1 cellular context compared by ENCODE assay signal in genomic region chr9:137407590-137408300, GRCh38.
TF ChIP-seq lines count a peak whose summit lies in the region.

No MANE protein-coding gene starts in this region.

TF ChIP-seq in H1, 55 proteins besides CTCF, POLR2A, EP300 and RAD21:
- TF ChIP-seq ASH2L (IDR thresholded peaks at IDR 0.05; ENCODE audit: low read length) (no peak), CHD2 (IDR thresholded peaks at IDR 0.05; ENCODE audit: low read length) (no peak), TBP (IDR thresholded peaks at IDR 0.05; ENCODE audit: low read depth, low read length) (no peak), CREB1 (IDR thresholded peaks at IDR 0.05) (no peak), SIN3A (conservative IDR thresholded peaks at IDR 0.05 in 1 of 2, IDR thresholded peaks at IDR 0.05 in 1 of 2; ENCODE audit: low read depth in 1 of 2, low read length in 2 of 2) (no peak), HDAC2 (IDR thresholded peaks at IDR 0.05; ENCODE audit: borderline replicate concordance in 1 of 2, low read depth in 2 of 2, low read length in 2 of 2) (no peak), CBX8 (IDR thresholded peaks at IDR 0.05; ENCODE audit: borderline replicate concordance, low read depth, low read length) (no peak), BCL11A (IDR thresholded peaks at IDR 0.05; ENCODE audit: low read depth in 2 of 2, low read length in 2 of 2) (no peak), RNF2 (IDR thresholded peaks at IDR 0.05; ENCODE audit: borderline replicate concordance, low read depth, low read length, missing control alignments, poor library complexity, severe bottlenecking) (no peak), GTF2F1 (IDR thresholded peaks at IDR 0.05; ENCODE audit: borderline replicate concordance, low read depth, low read length) (no peak)
- TF ChIP-seq, protein P1, sequence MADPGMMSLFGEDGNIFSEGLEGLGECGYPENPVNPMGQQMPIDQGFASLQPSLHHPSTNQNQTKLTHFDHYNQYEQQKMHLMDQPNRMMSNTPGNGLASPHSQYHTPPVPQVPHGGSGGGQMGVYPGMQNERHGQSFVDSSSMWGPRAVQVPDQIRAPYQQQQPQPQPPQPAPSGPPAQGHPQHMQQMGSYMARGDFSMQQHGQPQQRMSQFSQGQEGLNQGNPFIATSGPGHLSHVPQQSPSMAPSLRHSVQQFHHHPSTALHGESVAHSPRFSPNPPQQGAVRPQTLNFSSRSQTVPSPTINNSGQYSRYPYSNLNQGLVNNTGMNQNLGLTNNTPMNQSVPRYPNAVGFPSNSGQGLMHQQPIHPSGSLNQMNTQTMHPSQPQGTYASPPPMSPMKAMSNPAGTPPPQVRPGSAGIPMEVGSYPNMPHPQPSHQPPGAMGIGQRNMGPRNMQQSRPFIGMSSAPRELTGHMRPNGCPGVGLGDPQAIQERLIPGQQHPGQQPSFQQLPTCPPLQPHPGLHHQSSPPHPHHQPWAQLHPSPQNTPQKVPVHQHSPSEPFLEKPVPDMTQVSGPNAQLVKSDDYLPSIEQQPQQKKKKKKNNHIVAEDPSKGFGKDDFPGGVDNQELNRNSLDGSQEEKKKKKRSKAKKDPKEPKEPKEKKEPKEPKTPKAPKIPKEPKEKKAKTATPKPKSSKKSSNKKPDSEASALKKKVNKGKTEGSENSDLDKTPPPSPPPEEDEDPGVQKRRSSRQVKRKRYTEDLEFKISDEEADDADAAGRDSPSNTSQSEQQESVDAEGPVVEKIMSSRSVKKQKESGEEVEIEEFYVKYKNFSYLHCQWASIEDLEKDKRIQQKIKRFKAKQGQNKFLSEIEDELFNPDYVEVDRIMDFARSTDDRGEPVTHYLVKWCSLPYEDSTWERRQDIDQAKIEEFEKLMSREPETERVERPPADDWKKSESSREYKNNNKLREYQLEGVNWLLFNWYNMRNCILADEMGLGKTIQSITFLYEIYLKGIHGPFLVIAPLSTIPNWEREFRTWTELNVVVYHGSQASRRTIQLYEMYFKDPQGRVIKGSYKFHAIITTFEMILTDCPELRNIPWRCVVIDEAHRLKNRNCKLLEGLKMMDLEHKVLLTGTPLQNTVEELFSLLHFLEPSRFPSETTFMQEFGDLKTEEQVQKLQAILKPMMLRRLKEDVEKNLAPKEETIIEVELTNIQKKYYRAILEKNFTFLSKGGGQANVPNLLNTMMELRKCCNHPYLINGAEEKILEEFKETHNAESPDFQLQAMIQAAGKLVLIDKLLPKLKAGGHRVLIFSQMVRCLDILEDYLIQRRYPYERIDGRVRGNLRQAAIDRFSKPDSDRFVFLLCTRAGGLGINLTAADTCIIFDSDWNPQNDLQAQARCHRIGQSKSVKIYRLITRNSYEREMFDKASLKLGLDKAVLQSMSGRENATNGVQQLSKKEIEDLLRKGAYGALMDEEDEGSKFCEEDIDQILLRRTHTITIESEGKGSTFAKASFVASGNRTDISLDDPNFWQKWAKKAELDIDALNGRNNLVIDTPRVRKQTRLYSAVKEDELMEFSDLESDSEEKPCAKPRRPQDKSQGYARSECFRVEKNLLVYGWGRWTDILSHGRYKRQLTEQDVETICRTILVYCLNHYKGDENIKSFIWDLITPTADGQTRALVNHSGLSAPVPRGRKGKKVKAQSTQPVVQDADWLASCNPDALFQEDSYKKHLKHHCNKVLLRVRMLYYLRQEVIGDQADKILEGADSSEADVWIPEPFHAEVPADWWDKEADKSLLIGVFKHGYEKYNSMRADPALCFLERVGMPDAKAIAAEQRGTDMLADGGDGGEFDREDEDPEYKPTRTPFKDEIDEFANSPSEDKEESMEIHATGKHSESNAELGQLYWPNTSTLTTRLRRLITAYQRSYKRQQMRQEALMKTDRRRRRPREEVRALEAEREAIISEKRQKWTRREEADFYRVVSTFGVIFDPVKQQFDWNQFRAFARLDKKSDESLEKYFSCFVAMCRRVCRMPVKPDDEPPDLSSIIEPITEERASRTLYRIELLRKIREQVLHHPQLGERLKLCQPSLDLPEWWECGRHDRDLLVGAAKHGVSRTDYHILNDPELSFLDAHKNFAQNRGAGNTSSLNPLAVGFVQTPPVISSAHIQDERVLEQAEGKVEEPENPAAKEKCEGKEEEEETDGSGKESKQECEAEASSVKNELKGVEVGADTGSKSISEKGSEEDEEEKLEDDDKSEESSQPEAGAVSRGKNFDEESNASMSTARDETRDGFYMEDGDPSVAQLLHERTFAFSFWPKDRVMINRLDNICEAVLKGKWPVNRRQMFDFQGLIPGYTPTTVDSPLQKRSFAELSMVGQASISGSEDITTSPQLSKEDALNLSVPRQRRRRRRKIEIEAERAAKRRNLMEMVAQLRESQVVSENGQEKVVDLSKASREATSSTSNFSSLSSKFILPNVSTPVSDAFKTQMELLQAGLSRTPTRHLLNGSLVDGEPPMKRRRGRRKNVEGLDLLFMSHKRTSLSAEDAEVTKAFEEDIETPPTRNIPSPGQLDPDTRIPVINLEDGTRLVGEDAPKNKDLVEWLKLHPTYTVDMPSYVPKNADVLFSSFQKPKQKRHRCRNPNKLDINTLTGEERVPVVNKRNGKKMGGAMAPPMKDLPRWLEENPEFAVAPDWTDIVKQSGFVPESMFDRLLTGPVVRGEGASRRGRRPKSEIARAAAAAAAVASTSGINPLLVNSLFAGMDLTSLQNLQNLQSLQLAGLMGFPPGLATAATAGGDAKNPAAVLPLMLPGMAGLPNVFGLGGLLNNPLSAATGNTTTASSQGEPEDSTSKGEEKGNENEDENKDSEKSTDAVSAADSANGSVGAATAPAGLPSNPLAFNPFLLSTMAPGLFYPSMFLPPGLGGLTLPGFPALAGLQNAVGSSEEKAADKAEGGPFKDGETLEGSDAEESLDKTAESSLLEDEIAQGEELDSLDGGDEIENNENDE (IDR thresholded peaks at IDR 0.05; ENCODE audit: insufficient replicate concordance, low read length) = no peak
TF ChIP-seq in H1: peak in this region for 0.
